8 cellular contexts compared by ENCODE assay signal in the genomic region with DNA sequence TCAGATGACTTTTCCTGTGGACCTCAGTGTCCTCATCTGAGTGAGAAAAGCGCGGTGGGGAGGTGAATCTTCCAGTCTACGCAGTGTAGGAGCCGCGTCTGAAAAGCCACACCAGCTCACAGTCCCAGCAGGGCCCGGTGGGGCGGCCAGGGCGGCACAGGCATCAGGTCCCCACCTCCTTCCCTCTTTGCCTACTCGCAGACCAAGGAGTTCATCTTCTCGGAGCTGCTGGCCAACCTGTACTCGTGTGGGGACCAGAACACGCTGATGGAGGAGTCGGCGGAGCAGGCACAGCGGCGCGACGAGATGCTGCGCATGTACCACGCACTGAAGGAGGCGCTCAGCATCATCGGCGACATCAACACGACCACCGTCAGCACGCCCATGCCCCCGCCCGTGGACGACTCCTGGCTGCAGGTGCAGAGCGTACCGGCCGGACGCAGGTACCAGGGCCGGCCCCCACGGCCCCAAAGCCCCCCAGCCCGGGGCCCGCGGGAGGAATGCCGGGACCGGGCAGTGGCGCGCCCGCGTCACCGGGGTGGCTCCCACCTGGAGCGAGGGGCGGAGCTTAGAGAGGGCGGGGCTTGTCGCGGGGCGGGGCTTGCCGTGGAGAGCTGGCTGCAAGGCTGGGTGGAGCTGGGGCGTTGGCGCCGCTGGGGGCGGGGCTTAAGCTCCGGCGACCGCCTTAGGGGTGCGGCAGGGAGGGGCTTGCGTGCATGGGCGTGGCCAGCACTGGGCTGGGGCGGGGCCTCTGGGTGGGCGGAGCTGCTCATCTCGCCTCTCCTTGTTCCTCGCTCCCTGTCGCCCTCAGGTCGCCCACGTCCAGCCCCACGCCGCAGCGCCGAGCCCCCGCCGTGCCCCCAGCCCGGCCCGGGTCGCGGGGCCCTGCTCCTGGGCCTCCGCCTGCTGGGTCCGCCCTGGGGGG. TPM values are rescaled to one million over a fixed set of nuclear protein-coding genes. Genes with fewer than 3 reads are reported as not detected.
DNase-seq lines count a peak whose midpoint lies in the region; ATAC-seq lines count a peak whose summit lies in the region.

No MANE protein-coding gene starts in this region.

- CTCF ChIA-PET in activated CD8-positive, alpha-beta memory T cell treated with anti-CD3 and anti-CD28 coated beads, Interleukin-2, amount 10 ng/mL, durations not matched to agents 7 days and 5 days (lab: Charles Lee), result interaction anchor here (0.9 to 1.9 kb wide), 8 partner anchors 9 to 170 kb away, joined by 3 to 7 read pairs (median 4); partner anchors contain the start of genes CERCAM, GOLGA2 and SWI5

- peak overlapping the region; percentile 77 for H3K4me2 ChIP-seq in mesendoderm (ENCODE audit: low read length)

- peaks cover 5% of the 10 kb centered on the region for H3K79me1 ChIP-seq in mesendoderm (ENCODE audit: low read length)

- peaks cover 14% of the 10 kb centered on the region for H3K4me1 Mint-ChIP-seq in activated CD8-positive, alpha-beta memory T cell treated with anti-CD3 and anti-CD28 coated beads, Interleukin-2, amount 10 ng/mL, durations not matched to agents 7 days and 5 days
- peaks cover 12 to 14% of the 10 kb centered on the region in 2 donors for H3K4me1 Mint-ChIP-seq in effector memory CD8-positive, alpha-beta T cell (ENCODE audit: low read depth in 2 of 2)

- H3K9me3 Mint-ChIP-seq in activated CD8-positive, alpha-beta memory T cell treated with anti-CD3 and anti-CD28 coated beads, Interleukin-2, amount 10 ng/mL, durations not matched to agents 7 days and 5 days (ENCODE audit: low read depth), result no peaks in the 10 kb centered on the region
- H3K9me3 Mint-ChIP-seq in effector memory CD8-positive, alpha-beta T cell, result no peaks in the 10 kb centered on the region

- H3K27ac Mint-ChIP-seq in activated CD8-positive, alpha-beta memory T cell treated with anti-CD3 and anti-CD28 coated beads, Interleukin-2, amount 10 ng/mL, durations not matched to agents 7 days and 5 days, result no peak overlapping the region
- peak overlapping the region; percentile 53 to 71 for H3K27ac Mint-ChIP-seq in effector memory CD8-positive, alpha-beta T cell

- peaks cover 29% of the 10 kb centered on the region for H3K27me3 Mint-ChIP-seq in activated CD8-positive, alpha-beta memory T cell treated with anti-CD3 and anti-CD28 coated beads, Interleukin-2, amount 10 ng/mL, durations not matched to agents 7 days and 5 days
- peaks cover 0 to 9% of the 10 kb centered on the region in 2 donors for H3K27me3 Mint-ChIP-seq in effector memory CD8-positive, alpha-beta T cell

- H3K56ac ChIP-seq in mesendoderm (ENCODE audit: low read length), result peak overlapping the region; percentile 87

- ATAC-seq in GM18498 (IDR thresholded peaks at IDR 0.05; ENCODE audit: unreplicated experiment) (peak; percentile 90), HG02623 (IDR thresholded peaks at IDR 0.05; ENCODE audit: unreplicated experiment) (peak; percentile 75)
- ATAC-seq in activated CD8-positive, alpha-beta memory T cell treated with anti-CD3 and anti-CD28 coated beads, Interleukin-2, amount 10 ng/mL, durations not matched to agents 7 days and 5 days, result peak; percentile 97
- peak; percentile 90 for ATAC-seq in effector memory CD8-positive, alpha-beta T cell (replicated peaks)

- peak; percentile 69 for DNase-seq in NCI-H2196 treated with DMSO at 0.1 percent for 48 hours (lab: John Stamatoyannopoulos, UW; ENCODE audit: unreplicated experiment)
- DNase-seq in activated CD8-positive, alpha-beta memory T cell treated with anti-CD3 and anti-CD28 coated beads, Interleukin-2, amount 10 ng/mL, durations not matched to agents 7 days and 5 days, result peak; percentile 98
- peak; percentile 96 to 97 (median 97) for DNase-seq in effector memory CD8-positive, alpha-beta T cell
- DNase-seq in mesendoderm, result peak; percentile 90
- peak; percentile 98 for DNase-seq in stimulated activated CD8-positive, alpha-beta memory T cell treated with anti-CD3 and anti-CD28 coated beads, Interleukin-4, amount 100 ng/mL, for 24 hours (ENCODE audit: low read depth)
- no peak for DNase-seq in amniotic stem cell (lab: John Stamatoyannopoulos, UW)

- no peak overlapping the region for H2BK15ac ChIP-seq in mesendoderm (replicated peaks; ENCODE audit: low read depth)

- H3K79me2 ChIP-seq in mesendoderm (ENCODE audit: control insufficient read depth, insufficient read depth, low read length), result no peaks in the 10 kb centered on the region

- H3K18ac ChIP-seq in mesendoderm (ENCODE audit: low read length), result peak overlapping the region; percentile 40

- H3K36me3 Mint-ChIP-seq in activated CD8-positive, alpha-beta memory T cell treated with anti-CD3 and anti-CD28 coated beads, Interleukin-2, amount 10 ng/mL, durations not matched to agents 7 days and 5 days, result no peaks in the 10 kb centered on the region
- peaks cover 8% of the 10 kb centered on the region for H3K36me3 Mint-ChIP-seq in effector memory CD8-positive, alpha-beta T cell (ENCODE audit: insufficient read depth)

- H3K4ac ChIP-seq in mesendoderm (ENCODE audit: low read depth, low read length), result no peak overlapping the region

- no peak overlapping the region for H4K5ac ChIP-seq in mesendoderm (ENCODE audit: low read length)

- H3K4me3 Mint-ChIP-seq in activated CD8-positive, alpha-beta memory T cell treated with anti-CD3 and anti-CD28 coated beads, Interleukin-2, amount 10 ng/mL, durations not matched to agents 7 days and 5 days, result peak overlapping the region; percentile 76
- peak overlapping the region; percentile 81 to 82 for H3K4me3 Mint-ChIP-seq in effector memory CD8-positive, alpha-beta T cell

- no peak overlapping the region for H3K23ac ChIP-seq in mesendoderm (ENCODE audit: low read length)

- no CpG with 5 or more reads among the region's 81 CpGs for WGBS in mesendoderm (ENCODE audit: extremely low coverage, insufficient coverage, low lambda C conversion rate)

- H3K4me1 ChIP-seq in mesendoderm (ENCODE audit: control insufficient read depth, low read depth, low read length), result peaks cover 10% of the 10 kb centered on the region

- no peak overlapping the region for H3K27ac ChIP-seq in mesendoderm (ENCODE audit: low read depth, low read length)

- peak overlapping the region; percentile 56 for H3K4me3 ChIP-seq in mesendoderm (ENCODE audit: low read length)

- H2BK5ac ChIP-seq in mesendoderm (ENCODE audit: low read length), result no peak overlapping the region

- H3K36me3 ChIP-seq in mesendoderm (ENCODE audit: control insufficient read depth, insufficient read depth, low read length), result no peaks in the 10 kb centered on the region

- no peak overlapping the region for H2AK5ac ChIP-seq in mesendoderm (ENCODE audit: low read length)

- no peaks in the 10 kb centered on the region for H3K27me3 ChIP-seq in mesendoderm (ENCODE audit: insufficient read depth, low read length, poor library complexity)

- H2BK120ac ChIP-seq in mesendoderm (ENCODE audit: low read depth, low read length), result no peak overlapping the region

- no peak overlapping the region for H4K8ac ChIP-seq in mesendoderm (ENCODE audit: low read depth, low read length)

- H3K9ac ChIP-seq in mesendoderm (ENCODE audit: low read length), result peak overlapping the region; percentile 69

RNA-seq across cellular contexts. Expression of gene GOLGA2, which starts 25.6 kb away (rescaled TPM):
- 10 to 100 TPM; 47.6 to 57.2 TPM for total RNA-seq in activated CD8-positive, alpha-beta memory T cell treated with anti-CD3 and anti-CD28 coated beads, Interleukin-2, amount 10 ng/mL, durations not matched to agents 7 days and 5 days
- 27.1 TPM for polyA plus RNA-seq in mesendoderm (2013, experiment 1 of 2)
- polyA plus RNA-seq in mesendoderm (2013, experiment 2 of 2), result 28.3 TPM

RNA-seq across cellular contexts. Expression of gene SWI5, which starts 25.9 kb away (rescaled TPM):
- total RNA-seq in activated CD8-positive, alpha-beta memory T cell treated with anti-CD3 and anti-CD28 coated beads, Interleukin-2, amount 10 ng/mL, durations not matched to agents 7 days and 5 days, result 10 to 100 TPM; 11.8 to 12.1 TPM
- 24.0 TPM for polyA plus RNA-seq in mesendoderm (2013, experiment 1 of 2)
- 25.1 TPM for polyA plus RNA-seq in mesendoderm (2013, experiment 2 of 2)

RNA-seq across cellular contexts. Expression of gene DNM1, which starts 47.0 kb away (rescaled TPM):
- under 1 TPM; 0.40 to 0.79 TPM for total RNA-seq in activated CD8-positive, alpha-beta memory T cell treated with anti-CD3 and anti-CD28 coated beads, Interleukin-2, amount 10 ng/mL, durations not matched to agents 7 days and 5 days
- polyA plus RNA-seq in mesendoderm (2013, experiment 1 of 2), result 9.5 TPM
- polyA plus RNA-seq in mesendoderm (2013, experiment 2 of 2), result 8.9 TPM

RNA-seq across cellular contexts. Expression of gene CIZ1, which starts 58.8 kb away (rescaled TPM):
- total RNA-seq in activated CD8-positive, alpha-beta memory T cell treated with anti-CD3 and anti-CD28 coated beads, Interleukin-2, amount 10 ng/mL, durations not matched to agents 7 days and 5 days, result 100 to 1,000 TPM; 140 to 153 TPM
- polyA plus RNA-seq in mesendoderm (2013, experiment 1 of 2), result 108 TPM
- polyA plus RNA-seq in mesendoderm (2013, experiment 2 of 2), result 110 TPM
